37 cellular contexts compared by ENCODE assay signal in the genomic region with DNA sequence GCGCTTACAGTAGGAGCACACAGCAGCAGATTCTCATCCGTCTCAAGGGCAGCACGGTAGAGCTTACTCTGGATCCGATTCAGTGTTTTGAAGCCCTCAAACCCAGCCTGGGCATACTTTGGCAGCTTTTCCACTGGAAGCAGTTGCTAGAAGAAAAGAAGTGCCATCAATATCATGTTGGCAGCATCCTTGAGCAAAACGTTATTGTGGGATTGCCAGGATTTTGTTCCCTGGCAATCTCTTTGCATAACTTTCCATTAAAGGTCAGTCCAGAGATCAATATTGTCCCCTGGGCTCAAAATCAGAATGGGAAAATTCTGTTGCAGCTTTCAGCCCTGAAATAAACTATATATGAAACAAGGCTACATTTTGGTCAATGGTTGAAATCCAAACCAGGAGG.
"Had no signal": no experiment of that assay in that cellular context is flagged by ENCODE, and none has a peak within 500 bp of the region (broad histone marks: within the 10 kb centered on the region; RNA-seq: fewer than 3 reads in every experiment).

No MANE protein-coding gene starts in this region.

- H3K4me1 ChIP-seq: adrenal gland, body of pancreas, breast epithelium had no signal

- H3K9me3 Mint-ChIP-seq: activated B cell treated with CpG ODN at 0.5 μM for 24 hours; activated CD4-positive, alpha-beta T cell treated with anti-CD3 and anti-CD28 coated beads, Interleukin-2, amount 10 ng/mL, durations not matched to agents 24 days and 14 days; activated CD8-positive, alpha-beta T cell treated with anti-CD3 and anti-CD28 coated beads for 36 hours; activated naive CD4-positive, alpha-beta T cell treated with anti-CD3 and anti-CD28 coated beads for 36 hours; activated naive CD4-positive, alpha-beta T cell treated with anti-CD3 and anti-CD28 coated beads, Interleukin-2, amount 50 U/mL, for 72 hours; activated naive CD8-positive, alpha-beta T cell treated with anti-CD3 and anti-CD28 coated beads for 36 hours; activated T-cell treated with anti-CD3 and anti-CD28 coated beads, Interleukin-2, amount 50 U/mL, for 4 hours; activated T-cell treated with anti-CD3 and anti-CD28 coated beads, Interleukin-2, amount 50 U/mL, for 72 hours; activated T-helper 1 cell treated with anti-CD3 and anti-CD28 coated beads, Interleukin-12 subunit alpha, Interleukin-12 subunit beta, Interleukin-2, Interleukin-4 antibody, amounts not matched to agents 30 ng/mL and 10 ng/mL and 1 ng/mL, durations not matched to agents 14 hours and 24 hours and 36 hours; activated T-helper 17 cell treated with anti-CD3 and anti-CD28 coated beads, Interleukin-2, amount 50 U/mL, for 72 hours; T-helper 1 cell treated with Interleukin-12 subunit alpha and Interleukin-12 subunit beta and Interleukin-4 antibody, amounts not matched to agents 30 μg/mL and 1 μg/mL, for 36 hours; T-helper 2 cell treated with Interferon-gamma antibody and Interleukin-4, amounts not matched to agents 5 μg/mL and 100 μg/mL, for 36 hours had no signal

- H3K4me3 Mint-ChIP-seq: activated B cell treated with CpG ODN at 0.5 μM for 24 hours; activated CD4-positive, alpha-beta T cell treated with anti-CD3 and anti-CD28 coated beads, Interleukin-2, amount 10 ng/mL, durations not matched to agents 24 days and 14 days; activated CD8-positive, alpha-beta T cell treated with anti-CD3 and anti-CD28 coated beads for 36 hours; activated naive CD4-positive, alpha-beta T cell treated with anti-CD3 and anti-CD28 coated beads for 36 hours; activated naive CD8-positive, alpha-beta T cell treated with anti-CD3 and anti-CD28 coated beads for 36 hours; activated T-cell treated with anti-CD3 and anti-CD28 coated beads, Interleukin-2, amount 50 U/mL, for 4 hours; activated T-cell treated with anti-CD3 and anti-CD28 coated beads, Interleukin-2, amount 50 U/mL, for 72 hours; activated T-helper 1 cell treated with anti-CD3 and anti-CD28 coated beads, Interleukin-12 subunit alpha, Interleukin-12 subunit beta, Interleukin-2, Interleukin-4 antibody, amounts not matched to agents 30 ng/mL and 10 ng/mL and 1 ng/mL, durations not matched to agents 14 hours and 24 hours and 36 hours; activated T-helper 17 cell treated with anti-CD3 and anti-CD28 coated beads, Interleukin-2, amount 50 U/mL, for 72 hours; T-helper 1 cell treated with Interleukin-12 subunit alpha and Interleukin-12 subunit beta and Interleukin-4 antibody, amounts not matched to agents 30 μg/mL and 1 μg/mL, for 36 hours; T-helper 2 cell treated with Interferon-gamma antibody and Interleukin-4, amounts not matched to agents 5 μg/mL and 100 μg/mL, for 36 hours had no signal

- H3K9me3 ChIP-seq: adrenal gland, body of pancreas, breast epithelium had no signal

- H3K27ac ChIP-seq: adrenal gland, body of pancreas, brain microvascular endothelial cell, breast epithelium, VCaP had no signal

- H3K27me3 ChIP-seq: adrenal gland, body of pancreas, brain microvascular endothelial cell, breast epithelium had no signal

- H3K4me3 ChIP-seq: adrenal gland, body of pancreas, breast epithelium had no signal

- FAIRE-seq: astrocyte, TTC549 had no signal

- DNase-seq: activated B cell treated with CpG ODN at 0.5 μM for 24 hours; activated CD4-positive, alpha-beta T cell treated with anti-CD3 and anti-CD28 coated beads for 4 hours; activated CD4-positive, alpha-beta T cell treated with anti-CD3 and anti-CD28 coated beads, Interleukin-2, amount 10 ng/mL, durations not matched to agents 24 days and 14 days; activated CD4-positive, alpha-beta T cell treated with anti-CD3 and anti-CD28 coated beads, Interleukin-2, amount 50 U/mL, for 1 hour; activated CD4-positive, alpha-beta T cell treated with anti-CD3 and anti-CD28 coated beads, Interleukin-2, amount 50 U/mL, for 4 hours; activated CD4-positive, CD25-positive, alpha-beta regulatory T cell treated with anti-CD3 and anti-CD28 coated beads, Interleukin-2, amount 50 U/mL, for 72 hours; activated CD8-positive, alpha-beta memory T cell treated with anti-CD3 and anti-CD28 coated beads, Interleukin-2, amount 50 U/mL, for 4 hours; activated CD8-positive, alpha-beta T cell treated with anti-CD3 and anti-CD28 coated beads for 36 hours; activated effector memory CD4-positive, alpha-beta T cell treated with anti-CD3 and anti-CD28 coated beads, Interleukin-2, amount 50 U/mL, for 16 hours; activated gamma-delta T cell treated with Interleukin-2 at 50 U/mL for 16 hours; activated naive CD4-positive, alpha-beta T cell; activated naive CD4-positive, alpha-beta T cell treated with anti-CD3 and anti-CD28 coated beads for 36 hours; activated naive CD4-positive, alpha-beta T cell treated with anti-CD3 and anti-CD28 coated beads, Interleukin-2, amount 50 U/mL, for 16 hours; activated naive CD8-positive, alpha-beta T cell treated with anti-CD3 and anti-CD28 coated beads for 36 hours; activated T-cell treated with anti-CD3 and anti-CD28 coated beads for 4 hours; activated T-cell treated with anti-CD3 and anti-CD28 coated beads, Interleukin-2, amount 50 U/mL, for 1 hour; activated T-cell treated with anti-CD3 and anti-CD28 coated beads, Interleukin-2, amount 50 U/mL, for 4 hours; activated T-cell treated with anti-CD3 and anti-CD28 coated beads, Interleukin-2, amount 50 U/mL, for 72 hours; amniotic stem cell; aorta; body of pancreas; brain microvascular endothelial cell; central memory CD4-positive, alpha-beta T cell; SW 1271; T-helper 1 cell; T-helper 2 cell; T-helper 9 cell had no signal

- ATAC-seq: activated CD8-positive, alpha-beta T cell treated with anti-CD3 and anti-CD28 coated beads for 36 hours; activated naive CD4-positive, alpha-beta T cell treated with anti-CD3 and anti-CD28 coated beads, Interleukin-2, amount 50 U/mL, for 72 hours; activated T-cell treated with anti-CD3 and anti-CD28 coated beads, Interleukin-2, amount 50 U/mL, for 4 hours; activated T-cell treated with anti-CD3 and anti-CD28 coated beads, Interleukin-2, amount 50 U/mL, for 72 hours; activated T-helper 17 cell treated with anti-CD3 and anti-CD28 coated beads, Interleukin-2, amount 50 U/mL, for 72 hours; body of pancreas had no signal

- H3K27me3 Mint-ChIP-seq: activated B cell treated with CpG ODN at 0.5 μM for 24 hours; activated CD4-positive, alpha-beta T cell treated with anti-CD3 and anti-CD28 coated beads, Interleukin-2, amount 10 ng/mL, durations not matched to agents 24 days and 14 days; activated CD8-positive, alpha-beta T cell treated with anti-CD3 and anti-CD28 coated beads for 36 hours; activated naive CD8-positive, alpha-beta T cell treated with anti-CD3 and anti-CD28 coated beads for 36 hours; activated T-helper 17 cell treated with anti-CD3 and anti-CD28 coated beads, Interleukin-2, amount 50 U/mL, for 72 hours had no signal

- H3K27ac Mint-ChIP-seq: activated B cell treated with CpG ODN at 0.5 μM for 24 hours; activated CD4-positive, alpha-beta T cell treated with anti-CD3 and anti-CD28 coated beads, Interleukin-2, amount 10 ng/mL, durations not matched to agents 24 days and 14 days; activated CD8-positive, alpha-beta T cell treated with anti-CD3 and anti-CD28 coated beads for 36 hours; activated naive CD4-positive, alpha-beta T cell treated with anti-CD3 and anti-CD28 coated beads for 36 hours; activated naive CD4-positive, alpha-beta T cell treated with anti-CD3 and anti-CD28 coated beads, Interleukin-2, amount 50 U/mL, for 72 hours; activated naive CD8-positive, alpha-beta T cell treated with anti-CD3 and anti-CD28 coated beads for 36 hours; activated T-cell treated with anti-CD3 and anti-CD28 coated beads, Interleukin-2, amount 50 U/mL, for 72 hours; activated T-helper 1 cell treated with anti-CD3 and anti-CD28 coated beads, Interleukin-12 subunit alpha, Interleukin-12 subunit beta, Interleukin-2, Interleukin-4 antibody, amounts not matched to agents 30 ng/mL and 10 ng/mL and 1 ng/mL, durations not matched to agents 14 hours and 24 hours and 36 hours; activated T-helper 17 cell treated with anti-CD3 and anti-CD28 coated beads, Interleukin-2, amount 50 U/mL, for 72 hours; T-helper 1 cell treated with Interleukin-12 subunit alpha and Interleukin-12 subunit beta and Interleukin-4 antibody, amounts not matched to agents 30 μg/mL and 1 μg/mL, for 36 hours; T-helper 2 cell treated with Interferon-gamma antibody and Interleukin-4, amounts not matched to agents 5 μg/mL and 100 μg/mL, for 36 hours had no signal
